Comparison of ENCODE assay signal across 26 cellular contexts in genomic region chr4:54904953-54905352, GRCh38.
"Had no signal": no experiment of that assay in that cellular context is flagged by ENCODE, and none has a peak within 500 bp of the region (broad histone marks: within the 10 kb centered on the region; RNA-seq: fewer than 3 reads in every experiment).

No MANE protein-coding gene starts in this region.

- H3K4me1 ChIP-seq: gastrocnemius medialis, left lung, lower lobe of right lung had no signal

- H3K36me3 Mint-ChIP-seq: memory B cell had no signal

- H3K9me3 ChIP-seq: gastrocnemius medialis, lower lobe of right lung had no signal

- H3K4me1 Mint-ChIP-seq: endodermal cell had no signal

- ATAC-seq: effector memory CD8-positive, alpha-beta T cell; gastrocnemius medialis; heart right ventricle; left cardiac atrium; left lung; left ventricle myocardium superior; lower lobe of right lung; naive thymus-derived CD8-positive, alpha-beta T cell had no signal

- H3K27ac Mint-ChIP-seq: effector memory CD8-positive, alpha-beta T cell; endodermal cell; memory B cell; naive B cell; naive thymus-derived CD8-positive, alpha-beta T cell had no signal

- H3K4me3 ChIP-seq: coronary artery, esophagus squamous epithelium, gastrocnemius medialis, heart right ventricle, left lung, lower lobe of right lung had no signal

- H3K4me3 Mint-ChIP-seq: effector memory CD8-positive, alpha-beta T cell; endodermal cell; memory B cell; naive B cell; naive thymus-derived CD8-positive, alpha-beta T cell had no signal

- H3K27me3 Mint-ChIP-seq: effector memory CD8-positive, alpha-beta T cell; memory B cell had no signal

- FAIRE-seq: colon, endometrium, islet of Langerhans, keratinocyte had no signal

- H3K27ac ChIP-seq: coronary artery, esophagus squamous epithelium, gastrocnemius medialis, heart right ventricle, left lung, lower lobe of right lung had no signal

- H3K27me3 ChIP-seq: esophagus squamous epithelium, gastrocnemius medialis, heart right ventricle, left lung had no signal

- DNase-seq: effector CD8-positive, alpha-beta T cell; effector memory CD8-positive, alpha-beta T cell; endodermal cell; esophagus squamous epithelium; foreskin fibroblast; foreskin melanocyte; gastrocnemius medialis; glutamatergic neuron; head of caudate nucleus; heart right ventricle; hippocampal formation; left cardiac atrium; left lung; left ventricle myocardium superior; lower lobe of right lung; mammary epithelial cell; mesendoderm; midbrain; naive B cell; naive thymus-derived CD8-positive, alpha-beta T cell had no signal

- H3K36me3 ChIP-seq: esophagus squamous epithelium, gastrocnemius medialis, heart right ventricle, left lung, lower lobe of right lung had no signal
